ENCODE assay signal across 13 cellular contexts in genomic region chr10:63161592-63161991, GRCh38.
"Had no signal": no experiment of that assay in that cellular context is flagged by ENCODE, and none has a peak within 500 bp of the region (broad histone marks: within the 10 kb centered on the region; RNA-seq: fewer than 3 reads in every experiment).

No MANE protein-coding gene starts in this region.

- DNase-seq: activated naive CD4-positive, alpha-beta T cell treated with anti-CD3 and anti-CD28 coated beads for 36 hours; brain microvascular endothelial cell; hippocampal formation; nucleus accumbens; stimulated activated CD4-positive, alpha-beta T cell treated with anti-CD3 and anti-CD28 coated beads, Interleukin-4, amount 100 ng/mL, for 1 hour; stimulated activated CD8-positive, alpha-beta memory T cell treated with anti-CD3 and anti-CD28 coated beads, Interleukin-4, amount 100 ng/mL, for 48 hours; stimulated activated naive CD8-positive, alpha-beta T cell treated with anti-CD3 and anti-CD28 coated beads, Interleukin-15, amount 100 ng/mL, for 72 hours; testis had no signal

- H3K27me3 Mint-ChIP-seq: stimulated activated naive CD8-positive, alpha-beta T cell treated with anti-CD3 and anti-CD28 coated beads, Interleukin-15, amount 100 ng/mL, for 72 hours had no signal

- H3K9me3 Mint-ChIP-seq: activated naive CD4-positive, alpha-beta T cell treated with anti-CD3 and anti-CD28 coated beads for 36 hours; mesothelial cell of epicardium; stimulated activated naive CD8-positive, alpha-beta T cell treated with anti-CD3 and anti-CD28 coated beads, Interleukin-15, amount 100 ng/mL, for 72 hours; T-helper 1 cell treated with Interleukin-12 subunit alpha and Interleukin-12 subunit beta and Interleukin-4 antibody, amounts not matched to agents 30 μg/mL and 1 μg/mL, for 36 hours had no signal

- H3K27ac Mint-ChIP-seq: activated naive CD4-positive, alpha-beta T cell treated with anti-CD3 and anti-CD28 coated beads for 36 hours; mesothelial cell of epicardium; stimulated activated naive CD8-positive, alpha-beta T cell treated with anti-CD3 and anti-CD28 coated beads, Interleukin-15, amount 100 ng/mL, for 72 hours; T-helper 1 cell treated with Interleukin-12 subunit alpha and Interleukin-12 subunit beta and Interleukin-4 antibody, amounts not matched to agents 30 μg/mL and 1 μg/mL, for 36 hours had no signal

- ATAC-seq: activated CD4-positive, CD25-positive, alpha-beta regulatory T cell treated with anti-CD3 and anti-CD28 coated beads, Interleukin-2, amount 50 U/mL, for 24 hours; SK-N-SH treated with all-trans-retinoic acid at 6 μM for 48 hours; stimulated activated naive CD8-positive, alpha-beta T cell treated with anti-CD3 and anti-CD28 coated beads, Interleukin-15, amount 100 ng/mL, for 72 hours had no signal

- H3K4me3 ChIP-seq: testis had no signal

- H3K27ac ChIP-seq: brain microvascular endothelial cell, testis had no signal

- H3K9me3 ChIP-seq: testis had no signal

- H3K4me1 Mint-ChIP-seq: mesothelial cell of epicardium had no signal

- H3K4me3 Mint-ChIP-seq: activated naive CD4-positive, alpha-beta T cell treated with anti-CD3 and anti-CD28 coated beads for 36 hours; mesothelial cell of epicardium; stimulated activated naive CD8-positive, alpha-beta T cell treated with anti-CD3 and anti-CD28 coated beads, Interleukin-15, amount 100 ng/mL, for 72 hours; T-helper 1 cell treated with Interleukin-12 subunit alpha and Interleukin-12 subunit beta and Interleukin-4 antibody, amounts not matched to agents 30 μg/mL and 1 μg/mL, for 36 hours had no signal

- H3K4me1 ChIP-seq: testis had no signal

- FAIRE-seq: TTC549 had no signal

- H3K27me3 ChIP-seq: brain microvascular endothelial cell, testis had no signal
